Comparison of ENCODE assay signal across 8 cellular contexts in genomic region chr9:35111006-35111933, GRCh38. TPM values are rescaled to one million over a fixed set of nuclear protein-coding genes. Genes with fewer than 3 reads are reported as not detected.
A peak's percentile ranks its signal among the peaks of the same experiment; 100 is the strongest.
DNase-seq lines count a peak whose midpoint lies in the region; ATAC-seq and TF ChIP-seq lines count a peak whose summit lies in the region.

No MANE protein-coding gene starts in this region.

- H3K9ac ChIP-seq in SK-N-SH, result peak overlapping the region; percentile 90

- POLR2A ChIA-PET in SK-N-SH (lab: Yijun Ruan, JAX), result interaction anchor here (1.0 to 2.0 kb wide), 4 partner anchors 8 to 378 kb away, joined by 3 to 14 read pairs (median 8); partner anchors contain the start of genes RUSC2, STOML2, UNC13B and VCP

- peak overlapping the region; percentile 99 for H3K4me2 ChIP-seq in SK-N-SH

- no peaks in the 10 kb centered on the region for H3K9me2 ChIP-seq in SK-N-SH

- no peak overlapping the region; the same call in 1 of the 2 replicates for H2AFZ ChIP-seq in SK-N-SH (ENCODE audit: low read depth)

- peaks cover 20 to 27% of the 10 kb centered on the region in 2 experiments for H3K36me3 ChIP-seq in SK-N-SH (replicated peaks in 1 of 2; ENCODE audit: control insufficient read depth in 1 of 2, insufficient read depth in 2 of 2, low read length in 1 of 2)

- TF ChIP-seq CTCF in SK-N-SH (IDR thresholded peaks at IDR 0.05), result no peak

- TF ChIP-seq EP300 in SK-N-SH (IDR thresholded peaks at IDR 0.05; ENCODE audit: borderline replicate concordance in 1 of 2, low read depth in 1 of 2, low read length in 1 of 2), result no peak

- peak; percentile 80 for ATAC-seq in HG02588 (IDR thresholded peaks at IDR 0.05; ENCODE audit: unreplicated experiment)
- peak; percentile 82 to 83 for ATAC-seq in activated naive CD4-positive, alpha-beta T cell treated with anti-CD3 and anti-CD28 coated beads, Interleukin-2, amount 50 U/mL, for 72 hours

- H4K20me1 ChIP-seq in SK-N-SH (ENCODE audit: insufficient read depth), result peaks cover 19% of the 10 kb centered on the region; the same call in 1 of the 2 replicates

- no peaks in the 10 kb centered on the region for H3K9me3 Mint-ChIP-seq in activated naive CD4-positive, alpha-beta T cell treated with anti-CD3 and anti-CD28 coated beads, Interleukin-2, amount 50 U/mL, for 72 hours

- peak; percentile 97 for DNase-seq in GM03348 (ENCODE audit: low spot score)
- peak; percentile 97 for DNase-seq in NCI-H1048 (lab: John Stamatoyannopoulos, UW)
- peak; percentile 96 for DNase-seq in SK-N-SH
- DNase-seq in activated naive CD4-positive, alpha-beta T cell treated with anti-CD3 and anti-CD28 coated beads, Interleukin-2, amount 50 U/mL, for 72 hours (ENCODE audit: low spot score in 2 of 2), result peak; percentile 90 to 94
- peak; percentile 99 for DNase-seq in glomerular visceral epithelial cell (ENCODE audit: extremely low spot score)
- peak; percentile 99 for DNase-seq in occipital lobe (lab: John Stamatoyannopoulos, UW)

- CTCF ChIA-PET in SK-N-SH (lab: Yijun Ruan, JAX), result interaction anchor here (0.8 to 3.2 kb wide), 8 partner anchors 8 to 365 kb away, joined by 3 to 15 read pairs (median 4); partner anchors contain the start of genes PIGO and STOML2

- 2% methylated on average over 20 of the region's 57 CpGs for WGBS in SK-N-SH (ENCODE audit: low lambda C conversion rate)

- H3K27ac Mint-ChIP-seq in activated naive CD4-positive, alpha-beta T cell treated with anti-CD3 and anti-CD28 coated beads, Interleukin-2, amount 50 U/mL, for 72 hours, result peak overlapping the region; percentile 75 to 85

- H3K27me3 ChIP-seq in SK-N-SH (ENCODE audit: insufficient read depth), result no peaks in the 10 kb centered on the region

- peaks cover 65% of the 10 kb centered on the region for H3K79me2 ChIP-seq in SK-N-SH (ENCODE audit: insufficient read depth)

- H3K4me3 ChIP-seq in SK-N-SH (ENCODE audit: low read depth in 2 of 2, low read length in 1 of 2), result peak overlapping the region; percentile 92 to 95

- peaks cover 0 to 5% of the 10 kb centered on the region in 2 donors for H3K36me3 Mint-ChIP-seq in activated naive CD4-positive, alpha-beta T cell treated with anti-CD3 and anti-CD28 coated beads, Interleukin-2, amount 50 U/mL, for 72 hours

- H3K27ac ChIP-seq in SK-N-SH (ENCODE audit: low read depth in 2 of 2, low read length in 1 of 2), result peak overlapping the region; percentile 75 to 97
- peak overlapping the region; percentile 91 for H3K27ac ChIP-seq in temporal lobe (ENCODE audit: low read depth, low read length)

- H3K4me1 ChIP-seq in SK-N-SH (ENCODE audit: control insufficient read depth in 1 of 2, insufficient read depth in 2 of 2, low read depth in 1 of 2, low read length in 1 of 2), result peaks cover 35 to 42% of the 10 kb centered on the region in 2 experiments

- H3K9me3 ChIP-seq in SK-N-SH, result no peaks in the 10 kb centered on the region

- no peak for TF ChIP-seq RAD21 in SK-N-SH (IDR thresholded peaks at IDR 0.05; ENCODE audit: low read length)

- H3F3A ChIP-seq in SK-N-SH (replicated peaks; ENCODE audit: insufficient read depth), result peaks cover 35% of the 10 kb centered on the region

TF ChIP-seq in SK-N-SH, 30 proteins besides CTCF, POLR2A, EP300 and RAD21 (continues in another document):
- no peak for TF ChIP-seq YY1 (IDR thresholded peaks at IDR 0.05; ENCODE audit: low read depth)
- no peak for TF ChIP-seq RCOR1 (IDR thresholded peaks at IDR 0.05; ENCODE audit: low read length)
- TF ChIP-seq POLR2AphosphoS5 (IDR thresholded peaks at IDR 0.05; ENCODE audit: low read depth, low read length), result no peak
- no peak for TF ChIP-seq TCF12 (IDR thresholded peaks at IDR 0.05)
- TF ChIP-seq TEAD4 (IDR thresholded peaks at IDR 0.05; ENCODE audit: borderline replicate concordance, insufficient read depth), result no peak
- TF ChIP-seq, protein P1, sequence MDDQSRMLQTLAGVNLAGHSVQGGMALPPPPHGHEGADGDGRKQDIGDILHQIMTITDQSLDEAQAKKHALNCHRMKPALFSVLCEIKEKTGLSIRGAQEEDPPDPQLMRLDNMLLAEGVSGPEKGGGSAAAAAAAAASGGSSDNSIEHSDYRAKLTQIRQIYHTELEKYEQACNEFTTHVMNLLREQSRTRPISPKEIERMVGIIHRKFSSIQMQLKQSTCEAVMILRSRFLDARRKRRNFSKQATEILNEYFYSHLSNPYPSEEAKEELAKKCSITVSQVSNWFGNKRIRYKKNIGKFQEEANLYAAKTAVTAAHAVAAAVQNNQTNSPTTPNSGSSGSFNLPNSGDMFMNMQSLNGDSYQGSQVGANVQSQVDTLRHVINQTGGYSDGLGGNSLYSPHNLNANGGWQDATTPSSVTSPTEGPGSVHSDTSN (IDR thresholded peaks at IDR 0.05), result peak; percentile 49
- TF ChIP-seq FOXM1 (IDR thresholded peaks at IDR 0.05; ENCODE audit: low read depth), result no peak
- TF ChIP-seq, protein P2, sequence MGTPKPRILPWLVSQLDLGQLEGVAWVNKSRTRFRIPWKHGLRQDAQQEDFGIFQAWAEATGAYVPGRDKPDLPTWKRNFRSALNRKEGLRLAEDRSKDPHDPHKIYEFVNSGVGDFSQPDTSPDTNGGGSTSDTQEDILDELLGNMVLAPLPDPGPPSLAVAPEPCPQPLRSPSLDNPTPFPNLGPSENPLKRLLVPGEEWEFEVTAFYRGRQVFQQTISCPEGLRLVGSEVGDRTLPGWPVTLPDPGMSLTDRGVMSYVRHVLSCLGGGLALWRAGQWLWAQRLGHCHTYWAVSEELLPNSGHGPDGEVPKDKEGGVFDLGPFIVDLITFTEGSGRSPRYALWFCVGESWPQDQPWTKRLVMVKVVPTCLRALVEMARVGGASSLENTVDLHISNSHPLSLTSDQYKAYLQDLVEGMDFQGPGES (IDR thresholded peaks at IDR 0.05; ENCODE audit: low read depth, low read length), result no peak
- no peak for TF ChIP-seq ZBTB33 (IDR thresholded peaks at IDR 0.05; ENCODE audit: borderline replicate concordance, low read depth)
- TF ChIP-seq TAF1 (IDR thresholded peaks at IDR 0.05; ENCODE audit: borderline replicate concordance, low read depth, low read length), result no peak
- no peak for TF ChIP-seq RXRA (IDR thresholded peaks at IDR 0.05; ENCODE audit: borderline replicate concordance, low read depth)
- TF ChIP-seq FOXJ3 (CRISPR knock-in tag; IDR thresholded peaks at IDR 0.05), result no peak
- TF ChIP-seq SIN3A (IDR thresholded peaks at IDR 0.05; ENCODE audit: borderline replicate concordance, low read depth, low read length), result peak; percentile 85; the same call in 1 of the 2 replicates
- TF ChIP-seq RFX5 (IDR thresholded peaks at IDR 0.05; ENCODE audit: low read length), result peak; percentile 40; the same call in 1 of the 2 replicates
- TF ChIP-seq FOSL2 (IDR thresholded peaks at IDR 0.05; ENCODE audit: borderline replicate concordance, low read depth), result peak; percentile 54; the same call in 1 of the 2 replicates
- no peak for TF ChIP-seq NFIC (IDR thresholded peaks at IDR 0.05; ENCODE audit: borderline replicate concordance)
- peak; percentile 57 for TF ChIP-seq MXI1 (IDR thresholded peaks at IDR 0.05; ENCODE audit: low read depth, low read length)

RNA-seq across cellular contexts. Expression of gene ATOSB, which starts 4.4 kb away (rescaled TPM):
- polyA plus RNA-seq in SK-N-SH (2012; rRNA removed), result 42.6 and 46.0 TPM in 2 replicates
- polyA plus RNA-seq in SK-N-SH (2012; cell fraction: cytosol; rRNA removed), result 27.4 and 33.7 TPM in 2 replicates
- 53.5 and 64.5 TPM in 2 replicates for polyA plus RNA-seq in SK-N-SH (2012; cell fraction: nucleus; rRNA removed)
- total RNA-seq in activated naive CD4-positive, alpha-beta T cell treated with anti-CD3 and anti-CD28 coated beads, Interleukin-2, amount 50 U/mL, for 72 hours, result 10 to 100 TPM in 1 of 2 donors, 1 to 10 TPM in 1; 6.9 to 19.9 TPM
- total RNA-seq in occipital lobe (11.4 TPM), temporal lobe (14.8 TPM)

RNA-seq across cellular contexts. Expression of gene STOML2, which starts 8.3 kb away (rescaled TPM):
- polyA plus RNA-seq in SK-N-SH (2012; rRNA removed), result 229 and 232 TPM in 2 replicates
- 165 and 201 TPM in 2 replicates for polyA plus RNA-seq in SK-N-SH (2012; cell fraction: cytosol; rRNA removed)
- 194 and 206 TPM in 2 replicates for polyA plus RNA-seq in SK-N-SH (2012; cell fraction: nucleus; rRNA removed)
- 100 to 1,000 TPM; 151 to 216 TPM for total RNA-seq in activated naive CD4-positive, alpha-beta T cell treated with anti-CD3 and anti-CD28 coated beads, Interleukin-2, amount 50 U/mL, for 72 hours
- 48.7 TPM for total RNA-seq in occipital lobe
- 27.5 TPM for total RNA-seq in temporal lobe

RNA-seq across cellular contexts. Expression of gene PIGO, which starts 14.9 kb away (rescaled TPM):
- polyA plus RNA-seq in SK-N-SH (2012; rRNA removed), result 31.0 and 38.5 TPM in 2 replicates
- polyA plus RNA-seq in SK-N-SH (2012; cell fraction: cytosol; rRNA removed), result 14.9 and 20.1 TPM in 2 replicates
- 50.7 and 64.3 TPM in 2 replicates for polyA plus RNA-seq in SK-N-SH (2012; cell fraction: nucleus; rRNA removed)
- total RNA-seq in activated naive CD4-positive, alpha-beta T cell treated with anti-CD3 and anti-CD28 coated beads, Interleukin-2, amount 50 U/mL, for 72 hours, result 10 to 100 TPM; 13.0 to 20.3 TPM
- 9.4 TPM for total RNA-seq in occipital lobe
- 8.1 TPM for total RNA-seq in temporal lobe

RNA-seq across cellular contexts. Expression of gene FANCG, which starts 31.5 kb away (rescaled TPM):
- 25.1 and 25.6 TPM in 2 replicates for polyA plus RNA-seq in SK-N-SH (2012; rRNA removed)
- polyA plus RNA-seq in SK-N-SH (2012; cell fraction: cytosol; rRNA removed), result 9.9 and 15.1 TPM in 2 replicates
- 107 and 147 TPM in 2 replicates for polyA plus RNA-seq in SK-N-SH (2012; cell fraction: nucleus; rRNA removed)
- total RNA-seq in activated naive CD4-positive, alpha-beta T cell treated with anti-CD3 and anti-CD28 coated beads, Interleukin-2, amount 50 U/mL, for 72 hours, result 100 to 1,000 TPM; 114 to 194 TPM
- total RNA-seq in occipital lobe (31.7 TPM), temporal lobe (14.0 TPM)

RNA-seq across cellular contexts. Expression of gene VCP, which starts 38.8 kb away (rescaled TPM):
- 238 and 280 TPM in 2 replicates for polyA plus RNA-seq in SK-N-SH (2012; rRNA removed)
- polyA plus RNA-seq in SK-N-SH (2012; cell fraction: cytosol; rRNA removed), result 165 and 205 TPM in 2 replicates
- polyA plus RNA-seq in SK-N-SH (2012; cell fraction: nucleus; rRNA removed), result 474 and 586 TPM in 2 replicates
- 100 to 1,000 TPM; 208 to 305 TPM for total RNA-seq in activated naive CD4-positive, alpha-beta T cell treated with anti-CD3 and anti-CD28 coated beads, Interleukin-2, amount 50 U/mL, for 72 hours
- total RNA-seq in occipital lobe (171 TPM), temporal lobe (141 TPM)

Comparison
In these comparisons a context has a peak if more than half of its experiments do, and no peak if none do; other contexts are left out.
1. Peak in every context shown above with its lines: DNase-seq, ATAC-seq, H3K4me3 ChIP-seq and H3K27ac ChIP-seq.